7 cellular contexts compared by ENCODE assay signal in genomic region chr1:218320182-218320581, GRCh38. TPM values are rescaled to one million over a fixed set of nuclear protein-coding genes. Genes with fewer than 3 reads are reported as not detected.
A peak's percentile ranks its signal among the peaks of the same experiment; 100 is the strongest.
DNase-seq lines count a peak whose midpoint lies in the region; ATAC-seq, FAIRE-seq and TF ChIP-seq lines count a peak whose summit lies in the region.
"Not testable (repeated sequence)": the region's sequence is repeated elsewhere in the genome, so short reads cannot be mapped to it uniquely, and the experiment has no call there.
"Had no signal": no experiment of that assay in that cellular context is flagged by ENCODE, and none has a peak within 500 bp of the region (broad histone marks: within the 10 kb centered on the region; RNA-seq: fewer than 3 reads in every experiment).

No MANE protein-coding gene starts in this region.

- in situ Hi-C loops in K562 (cut with MboI): not testable (repeated sequence)

- TF ChIP-seq EP300 in K562 (IDR thresholded peaks at IDR 0.05; ENCODE audit: low read length): not testable (repeated sequence)

- not testable (repeated sequence) for H2AFZ ChIP-seq in K562 (ENCODE audit: low read depth, low read length)

- not testable (repeated sequence) for H3K4me1 ChIP-seq in HEK293 (ENCODE audit: control insufficient read depth, insufficient read depth, low read length)
- peaks cover 8 to 10% of the 10 kb centered on the region in 2 experiments; a peak in 4 of 5 replicates for H3K4me1 ChIP-seq in K562 (replicated peaks in 1 of 2; ENCODE audit: control insufficient read depth in 2 of 2, insufficient read depth in 2 of 2, low read length in 2 of 2)

- CTCF ChIA-PET in HEK293 (lab: Yijun Ruan, JAX): interaction anchor here (0.9 to 1.6 kb wide), 2 partner anchors 10 to 21 kb away, joined by 3 to 7 read pairs; no protein-coding TSS in a partner anchor
- CTCF ChIA-PET in K562 (lab: Yijun Ruan, JAX; ENCODE audit: low intra/inter-chr PET ratio): not testable (repeated sequence)

- ATAC-seq in K562: not testable (repeated sequence)

- H3K27ac ChIP-seq in HEK293 (ENCODE audit: extremely low read depth, low read depth, low read length); K562 (ENCODE audit: extremely low read depth, low read depth, low read length): not testable (repeated sequence)

- TF ChIP-seq RAD21 in K562 (CRISPR knock-in tag; conservative IDR thresholded peaks at IDR 0.05 in 1 of 2, IDR thresholded peaks at IDR 0.05 in 1 of 2): not testable (repeated sequence)

- WGBS in K562 (ENCODE audit: insufficient coverage, low coverage, missing lambda C conversion rate): no CpG with 5 or more reads among the region's 3 CpGs

- not testable (repeated sequence) for H4K20me1 ChIP-seq in K562 (replicated peaks; ENCODE audit: control insufficient read depth, insufficient read depth, low read length)

- H3K9ac ChIP-seq in K562 (ENCODE audit: insufficient read depth in 1 of 2, low read depth in 2 of 2, low read length in 2 of 2): not testable (repeated sequence)

- H3K79me2 ChIP-seq in K562 (ENCODE audit: control insufficient read depth, insufficient read depth, low read length): not testable (repeated sequence)

- intact Hi-C loops in K562 (cut with micrococcal nuclease): not testable (repeated sequence)

- H3K9me1 ChIP-seq in K562 (ENCODE audit: control insufficient read depth, insufficient read depth, low read length): not testable (repeated sequence)

- H3K27me3 ChIP-seq in K562 (ENCODE audit: control insufficient read depth in 2 of 2, insufficient read depth in 2 of 2, low read length in 2 of 2): not testable (repeated sequence)

- DNase-seq in K562 (ENCODE audit: extremely low read depth in 1 of 4, low spot score in 3 of 4): not testable (repeated sequence)

- H3K4me3 ChIP-seq in HEK293 (ENCODE audit: low read depth, low read length); K562: not testable (repeated sequence)

- not testable (repeated sequence) for FAIRE-seq in K562 (lab: Jason Lieb, UNC)

- peaks cover 0 to 11% of the 10 kb centered on the region in 2 experiments; a peak in 1 of 3 replicates for H3K36me3 ChIP-seq in HEK293 (ENCODE audit: control insufficient read depth in 2 of 2, insufficient read depth in 1 of 2, low read length in 2 of 2)
- peaks cover 58% of the 10 kb centered on the region for H3K36me3 ChIP-seq in K562 (ENCODE audit: control insufficient read depth, insufficient read depth, low read length)

- BruUV-seq in K562 (replicated peaks; lab: Mats Ljungman, UMichigan): not testable (repeated sequence)

- not testable (repeated sequence) for TF ChIP-seq POLR2A in K562 (conservative IDR thresholded peaks at IDR 0.05)

- not testable (repeated sequence) for H3K9me3 ChIP-seq in HEK293 (ENCODE audit: control insufficient read depth, insufficient read depth, low read depth, low read length); K562 (replicated peaks; ENCODE audit: control insufficient read depth, insufficient read depth, low read depth, low read length)

- H3K4me2 ChIP-seq in K562 (ENCODE audit: insufficient read depth, low read length): not testable (repeated sequence)

- POLR2A ChIA-PET in HEK293 (lab: Yijun Ruan, JAX); K562 (lab: Yijun Ruan, JAX): not testable (repeated sequence)

- TF ChIP-seq CTCF in HEK293 (tag by site-specific recombination; IDR thresholded peaks at IDR 0.05); K562 (IDR thresholded peaks at IDR 0.05 in 2 of 3, conservative IDR thresholded peaks at IDR 0.05 in 1 of 3; ENCODE audit: insufficient read depth in 2 of 3, low read depth in 1 of 3, low read length in 3 of 3): not testable (repeated sequence)

TF ChIP-seq in HEK293, 187 proteins besides CTCF, POLR2A, EP300 and RAD21:
- TF ChIP-seq ZNF146 (tag by site-specific recombination; IDR thresholded peaks at IDR 0.05): peak; percentile 92

TF ChIP-seq in K562, 482 proteins besides CTCF, POLR2A, EP300 and RAD21:
- TF ChIP-seq RBM25 (IDR thresholded peaks at IDR 0.05; ENCODE audit: low read depth, low read length, severe bottlenecking) (peak; percentile 16), BCOR (IDR thresholded peaks at IDR 0.05) (0 out of 2 replicates have a peak, but pooled peaks have one; percentile 34)

RNA-seq across cellular contexts. Expression of gene TGFB2, which starts 25.0 kb away (rescaled TPM):
- total RNA-seq in K562 (2011; cell fraction: chromatin; rRNA removed; ENCODE audit: low replicate concordance): 0.09 TPM in 1 of 2 replicates, not detected in the other
- total RNA-seq in K562 (2011; cell fraction: nucleolus; rRNA removed): not detected in 2 replicates
- total RNA-seq in K562 (2011; cell fraction: nucleoplasm; rRNA removed): 0.99 TPM in 1 of 2 replicates, not detected in the other
- total RNA-seq in K562 (2014; rRNA removed) (0.04 and 0.41 TPM in 2 replicates), K562 (2014; rRNA removed; fragmentation: Illumina TruSeq; extraction: Trizol) (0.11 TPM in 1 of 2 replicates, not detected in the other), K562 (2015; rRNA removed; fragmentation: Illumina TruSeq; extraction: Trizol) (0.04 and 0.14 TPM in 2 replicates), K562 (2021) (0.04 and 0.11 TPM in 2 replicates)
- polyA plus RNA-seq in K562 (2011; rRNA removed) (0.03 and 0.14 TPM in 2 replicates), K562 (2014; fragmentation: Illumina TruSeq; extraction: Trizol) (0.04 TPM in 1 of 2 replicates, not detected in the other), K562 (2014; fragmentation: Nextera tagmentation; extraction: Ambion mirVana) (not detected), K562 (2014; rRNA removed) (not detected in 2 replicates)
- 0.01 TPM in 1 of 2 replicates, not detected in the other for polyA plus RNA-seq in K562 (2011; cell fraction: cytosol; rRNA removed)
- 0.20 and 0.36 TPM in 2 replicates for polyA plus RNA-seq in K562 (2011; cell fraction: nucleus; rRNA removed)
- 0.07 and 0.17 TPM in 2 replicates for polyA plus RNA-seq in K562 (2012)
- polyA minus RNA-seq in K562 (2011; rRNA and poly(A)+ RNA removed): 0.14 TPM in 1 of 2 replicates, not detected in the other
- not detected in 2 replicates for polyA minus RNA-seq in K562 (2011; cell fraction: cytosol; rRNA and poly(A)+ RNA removed)
- polyA minus RNA-seq in K562 (2011; cell fraction: nucleus; rRNA and poly(A)+ RNA removed): 0.13 and 0.22 TPM in 2 replicates
- total RNA-seq: CD4-positive, alpha-beta memory T cell; CD4-positive, CD25-positive, alpha-beta regulatory T cell; CD8-positive, alpha-beta memory T cell; CD8-positive, alpha-beta T cell had no signal
- polyA plus RNA-seq: CD14-positive monocyte; CD4-positive, alpha-beta memory T cell; CD4-positive, CD25-positive, alpha-beta regulatory T cell; CD8-positive, alpha-beta memory T cell had no signal

RNA-seq across cellular contexts. Expression of gene RRP15, which starts 35.1 kb away (rescaled TPM):
- 7.8 and 25.2 TPM in 2 replicates for total RNA-seq in K562 (2011; cell fraction: chromatin; rRNA removed; ENCODE audit: low replicate concordance)
- total RNA-seq in K562 (2011; cell fraction: nucleolus; rRNA removed): 4.5 TPM in 2 replicates
- 10.2 and 16.1 TPM in 2 replicates for total RNA-seq in K562 (2011; cell fraction: nucleoplasm; rRNA removed)
- total RNA-seq in K562 (2014; rRNA removed) (14.8 and 17.5 TPM in 2 replicates), K562 (2014; rRNA removed; fragmentation: Illumina TruSeq; extraction: Trizol) (58.1 and 72.6 TPM in 2 replicates), K562 (2015; rRNA removed; fragmentation: Illumina TruSeq; extraction: Trizol) (35.8 and 36.9 TPM in 2 replicates), K562 (2021) (42.1 and 42.9 TPM in 2 replicates)
- polyA plus RNA-seq in K562 (2011; rRNA removed) (6.5 and 9.5 TPM in 2 replicates), K562 (2014; fragmentation: Illumina TruSeq; extraction: Trizol) (16.0 and 20.1 TPM in 2 replicates), K562 (2014; fragmentation: Nextera tagmentation; extraction: Ambion mirVana) (10 to 100 TPM; 29.3 to 54.8 TPM), K562 (2014; rRNA removed) (9.2 and 12.5 TPM in 2 replicates)
- polyA plus RNA-seq in K562 (2011; cell fraction: cytosol; rRNA removed): 1.2 and 2.4 TPM in 2 replicates
- polyA plus RNA-seq in K562 (2011; cell fraction: nucleus; rRNA removed): 2.6 and 2.9 TPM in 2 replicates
- 10.1 and 17.9 TPM in 2 replicates for polyA plus RNA-seq in K562 (2012)
- 15.9 and 16.6 TPM in 2 replicates for polyA minus RNA-seq in K562 (2011; rRNA and poly(A)+ RNA removed)
- 3.5 and 7.6 TPM in 2 replicates for polyA minus RNA-seq in K562 (2011; cell fraction: cytosol; rRNA and poly(A)+ RNA removed)
- 5.8 and 13.2 TPM in 2 replicates for polyA minus RNA-seq in K562 (2011; cell fraction: nucleus; rRNA and poly(A)+ RNA removed)
